Comparison of ENCODE assay signal across 17 cellular contexts in genomic region chr2:215403441-215404356, GRCh38.
"Had no signal": no experiment of that assay in that cellular context is flagged by ENCODE, and none has a peak within 500 bp of the region (broad histone marks: within the 10 kb centered on the region; RNA-seq: fewer than 3 reads in every experiment).

No MANE protein-coding gene starts in this region.

- H3K27ac Mint-ChIP-seq: activated naive CD8-positive, alpha-beta T cell treated with anti-CD3 and anti-CD28 coated beads for 36 hours; effector memory CD8-positive, alpha-beta T cell; natural killer cell had no signal

- H3K9me3 ChIP-seq: breast epithelium, left lung, neutrophil, suprapubic skin, upper lobe of right lung had no signal

- H3K4me3 ChIP-seq: breast epithelium, left lung, skin epidermis, suprapubic skin, upper lobe of right lung had no signal

- H3K27ac ChIP-seq: breast epithelium, left lung, neutrophil, skin epidermis, suprapubic skin, upper lobe of right lung had no signal

- H3K4me1 Mint-ChIP-seq: activated naive CD8-positive, alpha-beta T cell treated with anti-CD3 and anti-CD28 coated beads for 36 hours; natural killer cell had no signal

- H3K4me3 Mint-ChIP-seq: activated naive CD8-positive, alpha-beta T cell treated with anti-CD3 and anti-CD28 coated beads for 36 hours; effector memory CD8-positive, alpha-beta T cell; natural killer cell had no signal

- H3K36me3 ChIP-seq: breast epithelium, neutrophil had no signal

- H3K9me3 Mint-ChIP-seq: activated naive CD8-positive, alpha-beta T cell treated with anti-CD3 and anti-CD28 coated beads for 36 hours; effector memory CD8-positive, alpha-beta T cell; natural killer cell had no signal

- DNase-seq: activated CD4-positive, alpha-beta T cell treated with anti-CD3 and anti-CD28 coated beads, Interleukin-2, amount 50 U/mL, for 1 hour; activated CD8-positive, alpha-beta memory T cell treated with anti-CD3 and anti-CD28 coated beads for 24 hours; activated naive CD8-positive, alpha-beta T cell treated with anti-CD3 and anti-CD28 coated beads for 36 hours; cerebellar nuclear complex; dermis blood vessel endothelial cell; effector memory CD8-positive, alpha-beta T cell; hippocampal formation; left lung; natural killer cell; stimulated activated CD4-positive, alpha-beta T cell treated with anti-CD3 and anti-CD28 coated beads, Interleukin-4, amount 100 ng/mL, for 24 hours; stimulated activated naive CD4-positive, alpha-beta T cell treated with Interleukin-2 at 50 U/mL for 16 hours; upper lobe of right lung had no signal

- ATAC-seq: activated CD4-positive, CD25-positive, alpha-beta regulatory T cell treated with anti-CD3 and anti-CD28 coated beads, Interleukin-2, amount 50 U/mL, for 24 hours; effector memory CD8-positive, alpha-beta T cell; left lung; natural killer cell; upper lobe of right lung had no signal

- H3K4me1 ChIP-seq: breast epithelium, left lung, suprapubic skin, upper lobe of right lung had no signal

- H3K36me3 Mint-ChIP-seq: activated naive CD8-positive, alpha-beta T cell treated with anti-CD3 and anti-CD28 coated beads for 36 hours; natural killer cell had no signal

- H3K27me3 ChIP-seq: breast epithelium, left lung, suprapubic skin, upper lobe of right lung had no signal
